ENCODE assay signal across 15 cellular contexts in genomic region chr7:144418931-144419330, GRCh38. TPM values are rescaled to one million over a fixed set of nuclear protein-coding genes. Genes with fewer than 3 reads are reported as not detected.
"Had no signal": no experiment of that assay in that cellular context is flagged by ENCODE, and none has a peak within 500 bp of the region (broad histone marks: within the 10 kb centered on the region; RNA-seq: fewer than 3 reads in every experiment).

No MANE protein-coding gene starts in this region.

RNA-seq across cellular contexts. Expression of gene NOBOX, which starts 15.4 kb away (rescaled TPM):
- total RNA-seq: activated B cell treated with CpG ODN at 0.5 μM for 24 hours; activated CD8-positive, alpha-beta T cell treated with anti-CD3 and anti-CD28 coated beads for 36 hours; activated T-cell treated with anti-CD3 and anti-CD28 coated beads, Interleukin-2, amount 50 U/mL, for 4 hours; activated T-helper 17 cell treated with anti-CD3 and anti-CD28 coated beads, Interleukin-2, amount 50 U/mL, for 72 hours; astrocyte; chondrocyte; dermis blood vessel endothelial cell; epithelial cell of proximal tubule; esophagus mucosa; foreskin keratinocyte; gastrocnemius medialis; heart left ventricle; T-cell; T-helper 2 cell treated with Interferon-gamma antibody and Interleukin-4, amounts not matched to agents 100 ng/mL and 5 ng/mL, for 36 hours had no signal
- polyA plus RNA-seq: adipose tissue, foreskin keratinocyte, heart left ventricle had no signal
